In the genomic region with DNA sequence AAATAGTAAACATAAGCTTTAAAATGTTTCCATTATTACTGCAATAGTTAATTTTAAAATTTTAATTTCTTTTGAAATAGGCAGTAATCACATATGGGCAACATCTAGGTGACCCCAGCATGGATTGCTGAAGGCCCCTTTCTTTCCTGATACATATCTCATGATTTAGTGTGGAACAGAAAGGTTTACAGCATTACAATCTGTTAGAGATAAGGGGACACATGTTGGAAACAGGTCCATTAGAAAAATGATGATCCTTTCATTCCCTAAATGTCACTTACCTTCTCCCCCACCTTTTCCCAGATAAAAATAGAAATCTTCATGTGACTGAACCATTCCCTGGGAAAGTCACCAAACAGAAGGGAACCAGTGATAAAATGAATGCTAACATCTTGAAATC, we compare ENCODE assay signal across 31 cellular contexts.
"Had no signal": no experiment of that assay in that cellular context is flagged by ENCODE, and none has a peak within 500 bp of the region (broad histone marks: within the 10 kb centered on the region; RNA-seq: fewer than 3 reads in every experiment).

No MANE protein-coding gene starts in this region.

- H3K4me3 Mint-ChIP-seq: activated B cell treated with CpG ODN at 0.5 μM for 24 hours; activated CD8-positive, alpha-beta T cell treated with anti-CD3 and anti-CD28 coated beads for 36 hours; activated naive CD8-positive, alpha-beta T cell; activated T-cell treated with anti-CD3 and anti-CD28 coated beads, Interleukin-2, amount 50 U/mL, for 4 hours; activated T-helper 17 cell treated with anti-CD3 and anti-CD28 coated beads, Interleukin-2, amount 50 U/mL, for 72 hours; T-helper 17 cell; T-helper 2 cell treated with Interferon-gamma antibody and Interleukin-4, amounts not matched to agents 5 μg/mL and 100 μg/mL, for 36 hours had no signal

- H3K27ac ChIP-seq: brain microvascular endothelial cell, colonic mucosa, epithelial cell of prostate, esophagus squamous epithelium, heart left ventricle, WERI-Rb-1 had no signal

- ATAC-seq: activated CD4-positive, CD25-positive, alpha-beta regulatory T cell treated with anti-CD3 and anti-CD28 coated beads, Interleukin-2, amount 50 U/mL, for 24 hours; activated CD8-positive, alpha-beta T cell treated with anti-CD3 and anti-CD28 coated beads for 36 hours; activated T-cell treated with anti-CD3 and anti-CD28 coated beads, Interleukin-2, amount 50 U/mL, for 4 hours; activated T-helper 17 cell treated with anti-CD3 and anti-CD28 coated beads, Interleukin-2, amount 50 U/mL, for 72 hours; T-helper 17 cell had no signal

- H3K4me1 Mint-ChIP-seq: activated B cell treated with CpG ODN at 0.5 μM for 24 hours; activated T-helper 17 cell treated with anti-CD3 and anti-CD28 coated beads, Interleukin-2, amount 50 U/mL, for 72 hours; T-helper 17 cell had no signal

- H3K9me3 ChIP-seq: colonic mucosa, esophagus squamous epithelium, heart left ventricle had no signal

- H3K36me3 ChIP-seq: brain microvascular endothelial cell, colonic mucosa, esophagus squamous epithelium, heart left ventricle, WERI-Rb-1 had no signal

- H3K9me3 Mint-ChIP-seq: activated B cell treated with CpG ODN at 0.5 μM for 24 hours; activated CD8-positive, alpha-beta T cell treated with anti-CD3 and anti-CD28 coated beads for 36 hours; activated T-cell treated with anti-CD3 and anti-CD28 coated beads, Interleukin-2, amount 50 U/mL, for 4 hours; activated T-helper 17 cell treated with anti-CD3 and anti-CD28 coated beads, Interleukin-2, amount 50 U/mL, for 72 hours; T-helper 2 cell treated with Interferon-gamma antibody and Interleukin-4, amounts not matched to agents 5 μg/mL and 100 μg/mL, for 36 hours had no signal

- H3K4me3 ChIP-seq: colonic mucosa, esophagus squamous epithelium, heart left ventricle had no signal

- H3K27me3 Mint-ChIP-seq: activated B cell treated with CpG ODN at 0.5 μM for 24 hours; activated CD8-positive, alpha-beta T cell treated with anti-CD3 and anti-CD28 coated beads for 36 hours; activated naive CD8-positive, alpha-beta T cell; activated T-helper 17 cell treated with anti-CD3 and anti-CD28 coated beads, Interleukin-2, amount 50 U/mL, for 72 hours; T-helper 17 cell had no signal

- H3K27me3 ChIP-seq: brain microvascular endothelial cell, colonic mucosa, esophagus squamous epithelium, heart left ventricle had no signal

- H3K4me1 ChIP-seq: esophagus squamous epithelium had no signal

- DNase-seq: activated B cell treated with CpG ODN at 0.5 μM for 24 hours; activated CD4-positive, alpha-beta T cell treated with anti-CD3 and anti-CD28 coated beads for 48 hours; activated CD4-positive, alpha-beta T cell treated with anti-CD3 and anti-CD28 coated beads, Interleukin-2, amount 50 U/mL, for 1 hour; activated CD4-positive, alpha-beta T cell treated with anti-CD3 and anti-CD28 coated beads, Interleukin-2, amount 50 U/mL, for 48 hours; activated CD8-positive, alpha-beta memory T cell treated with anti-CD3 and anti-CD28 coated beads for 24 hours; activated CD8-positive, alpha-beta T cell treated with anti-CD3 and anti-CD28 coated beads for 36 hours; activated effector memory CD4-positive, alpha-beta T cell treated with Interleukin-2 at 50 U/mL for 16 hours; activated gamma-delta T cell treated with Interleukin-2 at 50 U/mL for 16 hours; activated naive CD4-positive, alpha-beta T cell treated with anti-CD3 and anti-CD28 coated beads, Interleukin-2, amount 50 U/mL, for 16 hours; activated naive CD4-positive, alpha-beta T cell treated with Interleukin-2 at 50 U/mL for 16 hours; activated T-cell treated with anti-CD3 and anti-CD28 coated beads, Interleukin-2, amount 50 U/mL, for 4 hours; amniotic stem cell; anterior cingulate cortex; brain microvascular endothelial cell; central memory CD4-positive, alpha-beta T cell; cerebellar nuclear complex; colonic mucosa; effector CD8-positive, alpha-beta T cell; esophagus squamous epithelium; foreskin fibroblast; glutamatergic neuron; heart left ventricle; T-helper 1 cell; T-helper 17 cell; T1000; WERI-Rb-1 had no signal

- H3K27ac Mint-ChIP-seq: activated B cell treated with CpG ODN at 0.5 μM for 24 hours; activated CD8-positive, alpha-beta T cell treated with anti-CD3 and anti-CD28 coated beads for 36 hours; activated naive CD8-positive, alpha-beta T cell; activated T-helper 17 cell treated with anti-CD3 and anti-CD28 coated beads, Interleukin-2, amount 50 U/mL, for 72 hours; T-helper 17 cell; T-helper 2 cell treated with Interferon-gamma antibody and Interleukin-4, amounts not matched to agents 5 μg/mL and 100 μg/mL, for 36 hours had no signal
